In the genomic region with DNA sequence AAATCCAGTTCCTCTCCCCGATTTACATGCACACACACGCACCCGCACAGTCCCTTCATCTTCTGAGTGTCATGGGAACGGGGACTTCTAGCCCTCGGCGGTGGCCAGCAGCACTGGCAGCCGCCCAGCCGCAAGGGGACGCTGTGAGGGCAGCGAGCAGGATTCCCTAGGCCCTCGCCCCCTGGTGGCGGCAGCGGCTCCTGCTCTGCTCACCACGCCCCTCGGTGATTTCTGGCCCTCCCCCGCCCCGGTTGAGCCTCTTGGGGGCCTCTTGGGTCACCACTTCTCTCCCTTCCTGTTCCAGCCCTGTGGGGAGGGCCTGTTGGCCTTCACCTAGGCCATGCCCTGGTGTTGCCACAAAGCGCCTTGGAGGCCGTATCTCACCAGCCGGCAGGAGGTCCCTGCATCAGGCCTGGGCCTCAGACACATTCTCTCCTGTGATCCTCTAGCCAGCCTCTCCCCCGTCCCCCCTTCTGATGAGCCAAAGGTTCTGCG, we compare ENCODE assay signal across 8 cellular contexts.
DNase-seq lines count a peak whose midpoint lies in the region; ATAC-seq and TF ChIP-seq lines count a peak whose summit lies in the region.

No MANE protein-coding gene starts in this region.

- H3K4me1 ChIP-seq in Loucy (ENCODE audit: insufficient read depth, low read length, poor library complexity, severe bottlenecking) (peaks cover 4% of the 10 kb centered on the region), right atrium auricular region (peaks cover 0 to 31% of the 10 kb centered on the region in 2 donors), sigmoid colon (peaks cover 0 to 72% (median 55%) of the 10 kb centered on the region in 4 donors)

- TF ChIP-seq EP300 in sigmoid colon (IDR thresholded peaks at IDR 0.05) = no peak

- H3K79me2 ChIP-seq in Loucy (ENCODE audit: insufficient read depth, low read length) = no peaks in the 10 kb centered on the region

- H3K36me3 ChIP-seq in Loucy (ENCODE audit: insufficient read depth, low read length) (no peaks in the 10 kb centered on the region), right atrium auricular region (no peaks in the 10 kb centered on the region), sigmoid colon (no peaks in the 10 kb centered on the region)

- H3K4me2 ChIP-seq in Loucy (ENCODE audit: low read depth, low read length, poor library complexity, severe bottlenecking) = no peak overlapping the region

- in situ Hi-C loops in ACHN (cut with HindIII; ENCODE audit: low pct_ligation_motif_present, low pct_unique_long_range_greater_than_20kb, low sequenced_read_pairs) = no loop called here

- no peaks in the 10 kb centered on the region for H4K20me1 ChIP-seq in Loucy (ENCODE audit: insufficient read depth, low read length, poor library complexity, severe bottlenecking)

- H2AFZ ChIP-seq in Loucy (ENCODE audit: low read length) = peak overlapping the region; percentile 70; the same call in 1 of the 2 replicates

- no peaks in the 10 kb centered on the region for H3K36me3 Mint-ChIP-seq in activated naive CD4-positive, alpha-beta T cell treated with anti-CD3 and anti-CD28 coated beads, Interleukin-2, amount 50 U/mL, for 72 hours

- H3K27ac ChIP-seq in right atrium auricular region = no peak overlapping the region
- peak overlapping the region in 1 of 4 donors; percentile 88 for H3K27ac ChIP-seq in sigmoid colon

- TF ChIP-seq CTCF in Loucy (conservative IDR thresholded peaks at IDR 0.05; ENCODE audit: low read length) (peak; percentile 100), right atrium auricular region (IDR thresholded peaks at IDR 0.05) (peak; percentile 78 to 91), sigmoid colon (IDR thresholded peaks at IDR 0.05) (peak; percentile 46 to 80 (median 60))

- H3K9me2 ChIP-seq in Loucy (replicated peaks; ENCODE audit: low read depth, low read length) = no peaks in the 10 kb centered on the region

- TF ChIP-seq POLR2A in sigmoid colon (IDR thresholded peaks at IDR 0.05) = no peak

- ATAC-seq in GM18867 (IDR thresholded peaks at IDR 0.05; ENCODE audit: unreplicated experiment) (peak; percentile 69), HG02938 (IDR thresholded peaks at IDR 0.05; ENCODE audit: unreplicated experiment) (no peak)
- ATAC-seq in activated naive CD4-positive, alpha-beta T cell treated with anti-CD3 and anti-CD28 coated beads, Interleukin-2, amount 50 U/mL, for 72 hours = peak; percentile 88 to 95

- no peak overlapping the region for H3K9ac ChIP-seq in Loucy (ENCODE audit: low read depth, low read length, poor library complexity, severe bottlenecking)

- DNase-seq in ACHN = peak; percentile 90
- DNase-seq in SKM-1 (lab: John Stamatoyannopoulos, UW; ENCODE audit: unreplicated experiment) = peak; percentile 78
- DNase-seq in activated naive CD4-positive, alpha-beta T cell treated with anti-CD3 and anti-CD28 coated beads, Interleukin-2, amount 50 U/mL, for 72 hours (ENCODE audit: low spot score in 2 of 2) = peak; percentile 61 to 92
- DNase-seq in right atrium auricular region (ENCODE audit: low spot score) = no peak
- DNase-seq in sigmoid colon = peak; percentile 68

- no peaks in the 10 kb centered on the region for H3K9me3 ChIP-seq in Loucy (ENCODE audit: insufficient read depth, low read depth, low read length)
- H3K9me3 ChIP-seq in right atrium auricular region = peaks cover 0 to 9% of the 10 kb centered on the region in 2 donors
- H3K9me3 ChIP-seq in sigmoid colon = no peaks in the 10 kb centered on the region

- H3F3A ChIP-seq in Loucy (ENCODE audit: low read depth) = no peaks in the 10 kb centered on the region

- 55 to 57% methylated on average over 22 of the region's 22 CpGs for WGBS in sigmoid colon, 2 donors

- no peak overlapping the region for H3K4me3 ChIP-seq in Loucy (ENCODE audit: low read length, poor library complexity, severe bottlenecking)
- peak overlapping the region in 1 of 2 donors; percentile 40 for H3K4me3 ChIP-seq in right atrium auricular region
- H3K4me3 ChIP-seq in sigmoid colon = no peak overlapping the region

- no peaks in the 10 kb centered on the region for H3K9me3 Mint-ChIP-seq in activated naive CD4-positive, alpha-beta T cell treated with anti-CD3 and anti-CD28 coated beads, Interleukin-2, amount 50 U/mL, for 72 hours

- intact Hi-C loops in sigmoid colon (cut with DNase I) = loop anchor here (10.0 kb wide), 1 partner anchor 74 kb away; a partner anchor contains a TSS

- H3K27ac Mint-ChIP-seq in activated naive CD4-positive, alpha-beta T cell treated with anti-CD3 and anti-CD28 coated beads, Interleukin-2, amount 50 U/mL, for 72 hours = no peak overlapping the region

- H3K27me3 ChIP-seq in Loucy (ENCODE audit: insufficient read depth, low read length, poor library complexity, severe bottlenecking) (no peaks in the 10 kb centered on the region), right atrium auricular region (no peaks in the 10 kb centered on the region), sigmoid colon (no peaks in the 10 kb centered on the region)
